ENCODE assay signal across 1 cellular context in genomic region chr19:18543814-18544475, GRCh38.
TF ChIP-seq lines count a peak whose summit lies in the region.

No MANE protein-coding gene starts in this region.

TF ChIP-seq in GM12878, 131 proteins besides CTCF, POLR2A, EP300 and RAD21 (continued from another document):
- TF ChIP-seq, protein P1, sequence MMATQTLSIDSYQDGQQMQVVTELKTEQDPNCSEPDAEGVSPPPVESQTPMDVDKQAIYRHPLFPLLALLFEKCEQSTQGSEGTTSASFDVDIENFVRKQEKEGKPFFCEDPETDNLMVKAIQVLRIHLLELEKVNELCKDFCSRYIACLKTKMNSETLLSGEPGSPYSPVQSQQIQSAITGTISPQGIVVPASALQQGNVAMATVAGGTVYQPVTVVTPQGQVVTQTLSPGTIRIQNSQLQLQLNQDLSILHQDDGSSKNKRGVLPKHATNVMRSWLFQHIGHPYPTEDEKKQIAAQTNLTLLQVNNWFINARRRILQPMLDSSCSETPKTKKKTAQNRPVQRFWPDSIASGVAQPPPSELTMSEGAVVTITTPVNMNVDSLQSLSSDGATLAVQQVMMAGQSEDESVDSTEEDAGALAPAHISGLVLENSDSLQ (IDR thresholded peaks at IDR 0.05), result peak; percentile 44
- peak; percentile 58; the same call in 1 of the 2 replicates for TF ChIP-seq HDGF (IDR thresholded peaks at IDR 0.05)
- TF ChIP-seq, protein P2, sequence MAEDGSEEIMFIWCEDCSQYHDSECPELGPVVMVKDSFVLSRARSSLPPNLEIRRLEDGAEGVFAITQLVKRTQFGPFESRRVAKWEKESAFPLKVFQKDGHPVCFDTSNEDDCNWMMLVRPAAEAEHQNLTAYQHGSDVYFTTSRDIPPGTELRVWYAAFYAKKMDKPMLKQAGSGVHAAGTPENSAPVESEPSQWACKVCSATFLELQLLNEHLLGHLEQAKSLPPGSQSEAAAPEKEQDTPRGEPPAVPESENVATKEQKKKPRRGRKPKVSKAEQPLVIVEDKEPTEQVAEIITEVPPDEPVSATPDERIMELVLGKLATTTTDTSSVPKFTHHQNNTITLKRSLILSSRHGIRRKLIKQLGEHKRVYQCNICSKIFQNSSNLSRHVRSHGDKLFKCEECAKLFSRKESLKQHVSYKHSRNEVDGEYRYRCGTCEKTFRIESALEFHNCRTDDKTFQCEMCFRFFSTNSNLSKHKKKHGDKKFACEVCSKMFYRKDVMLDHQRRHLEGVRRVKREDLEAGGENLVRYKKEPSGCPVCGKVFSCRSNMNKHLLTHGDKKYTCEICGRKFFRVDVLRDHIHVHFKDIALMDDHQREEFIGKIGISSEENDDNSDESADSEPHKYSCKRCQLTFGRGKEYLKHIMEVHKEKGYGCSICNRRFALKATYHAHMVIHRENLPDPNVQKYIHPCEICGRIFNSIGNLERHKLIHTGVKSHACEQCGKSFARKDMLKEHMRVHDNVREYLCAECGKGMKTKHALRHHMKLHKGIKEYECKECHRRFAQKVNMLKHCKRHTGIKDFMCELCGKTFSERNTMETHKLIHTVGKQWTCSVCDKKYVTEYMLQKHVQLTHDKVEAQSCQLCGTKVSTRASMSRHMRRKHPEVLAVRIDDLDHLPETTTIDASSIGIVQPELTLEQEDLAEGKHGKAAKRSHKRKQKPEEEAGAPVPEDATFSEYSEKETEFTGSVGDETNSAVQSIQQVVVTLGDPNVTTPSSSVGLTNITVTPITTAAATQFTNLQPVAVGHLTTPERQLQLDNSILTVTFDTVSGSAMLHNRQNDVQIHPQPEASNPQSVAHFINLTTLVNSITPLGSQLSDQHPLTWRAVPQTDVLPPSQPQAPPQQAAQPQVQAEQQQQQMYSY (CRISPR knock-in tag; IDR thresholded peaks at IDR 0.05), result no peak
- TF ChIP-seq ATF7 (IDR thresholded peaks at IDR 0.05; ENCODE audit: low read depth), result peak; percentile 67
- TF ChIP-seq RBBP5 (conservative IDR thresholded peaks at IDR 0.05), result no peak
- TF ChIP-seq SUZ12 (IDR thresholded peaks at IDR 0.05; ENCODE audit: unreplicated experiment), result no peak
- TF ChIP-seq BHLHE40 (IDR thresholded peaks at IDR 0.05; ENCODE audit: borderline replicate concordance in 1 of 2, low read depth in 2 of 2, low read length in 1 of 2), result peak in 1 of 2 experiments; percentile 40; a peak in 1 of 4 replicates
- no peak for TF ChIP-seq ZBTB40 (IDR thresholded peaks at IDR 0.05; ENCODE audit: borderline replicate concordance)
- no peak for TF ChIP-seq STAT1 (conservative IDR thresholded peaks at IDR 0.05)
- TF ChIP-seq EZH2 (IDR thresholded peaks at IDR 0.05; ENCODE audit: borderline replicate concordance, control insufficient read depth, low read depth, low read length), result no peak
- peak; percentile 33 for TF ChIP-seq SMAD1 (IDR thresholded peaks at IDR 0.05; ENCODE audit: low read depth, partially characterized antibody)
- TF ChIP-seq SMAD5 (IDR thresholded peaks at IDR 0.05; ENCODE audit: low read depth), result no peak
- no peak for TF ChIP-seq MYB (IDR thresholded peaks at IDR 0.05; ENCODE audit: borderline replicate concordance, low read depth, low read length)
- TF ChIP-seq SP1 (IDR thresholded peaks at IDR 0.05; ENCODE audit: low read depth, low read length), result peak; percentile 18
- TF ChIP-seq CHD2 (IDR thresholded peaks at IDR 0.05; ENCODE audit: borderline replicate concordance, low read depth, low read length), result peak; percentile 80
